Comparison of ENCODE assay signal across 25 cellular contexts in the genomic region with DNA sequence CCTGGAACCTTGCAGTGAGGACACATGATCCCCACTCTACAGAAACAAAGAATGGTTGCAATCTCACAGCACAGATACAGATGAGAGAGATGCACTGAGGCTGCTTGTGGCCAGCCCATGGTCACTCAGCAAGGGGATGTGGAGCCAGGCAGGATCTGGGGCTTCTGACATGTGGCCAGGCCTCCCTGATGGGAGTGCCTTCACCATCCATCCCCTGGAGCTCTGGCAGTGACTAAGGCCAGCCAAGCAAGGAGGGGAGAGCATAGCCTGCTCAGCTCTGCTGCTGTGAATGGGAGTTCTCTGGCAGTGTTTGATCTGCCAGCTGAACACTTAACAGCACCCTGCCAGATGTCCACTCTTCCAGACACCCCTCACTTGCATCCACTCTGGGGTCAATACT. TPM values are rescaled to one million over a fixed set of nuclear protein-coding genes. Genes with fewer than 3 reads are reported as not detected.
"Had no signal": no experiment of that assay in that cellular context is flagged by ENCODE, and none has a peak within 500 bp of the region (broad histone marks: within the 10 kb centered on the region; RNA-seq: fewer than 3 reads in every experiment).

No MANE protein-coding gene starts in this region.

- H3K27ac ChIP-seq: colonic mucosa, foreskin keratinocyte, hepatocyte, right atrium auricular region, sigmoid colon, skin epidermis, thoracic aorta, transverse colon had no signal

- H2AFZ ChIP-seq: hepatocyte had no signal

- DNase-seq: colonic mucosa; dermis blood vessel endothelial cell; foreskin keratinocyte; head of caudate nucleus; kidney; left cardiac atrium; left ventricle myocardium superior; mesenchymal stem cell; naive B cell; nephron progenitor cell; posterior cingulate gyrus; sigmoid colon; stimulated activated CD4-positive, alpha-beta T cell treated with anti-CD3 and anti-CD28 coated beads, Interleukin-2, amount 100 ng/mL, for 24 hours; stimulated activated CD4-positive, alpha-beta T cell treated with anti-CD3 and anti-CD28 coated beads, Interleukin-4, amount 100 ng/mL, for 4 hours; stimulated activated naive B cell treated with anti-CD40 and anti-IgM and Interleukin-4, amounts not matched to agents 10 μg/mL and 1 μg/mL and 100 μg/mL, for 72 hours; stimulated activated naive CD8-positive, alpha-beta T cell treated with anti-CD3 and anti-CD28 coated beads, Interleukin-15, amount 100 ng/mL, for 72 hours; transverse colon had no signal

- H3K9me3 ChIP-seq: colonic mucosa, right atrium auricular region, sigmoid colon, thoracic aorta, transverse colon had no signal

- H3K79me2 ChIP-seq: hepatocyte had no signal

- H3K4me3 ChIP-seq: colonic mucosa, hepatocyte, lung, right atrium auricular region, sigmoid colon, skin epidermis, thoracic aorta, transverse colon had no signal

- H3K36me3 ChIP-seq: colonic mucosa, sigmoid colon, thoracic aorta, transverse colon had no signal

- H3K4me1 ChIP-seq: colonic mucosa, foreskin keratinocyte, sigmoid colon, transverse colon had no signal

- H3K27me3 ChIP-seq: colonic mucosa, foreskin keratinocyte, hepatocyte, right atrium auricular region, sigmoid colon, transverse colon had no signal

- H3K4me2 ChIP-seq: hepatocyte had no signal

RNA-seq across cellular contexts. Expression of a gene that starts 19.8 kb away (rescaled TPM):
- total RNA-seq: colonic mucosa, dermis blood vessel endothelial cell, epithelial cell of proximal tubule, foreskin keratinocyte, hepatocyte, kidney, lung, osteocyte, sigmoid colon, subcutaneous adipose tissue had no signal
